ENCODE assay signal across 8 cellular contexts in the genomic region with DNA sequence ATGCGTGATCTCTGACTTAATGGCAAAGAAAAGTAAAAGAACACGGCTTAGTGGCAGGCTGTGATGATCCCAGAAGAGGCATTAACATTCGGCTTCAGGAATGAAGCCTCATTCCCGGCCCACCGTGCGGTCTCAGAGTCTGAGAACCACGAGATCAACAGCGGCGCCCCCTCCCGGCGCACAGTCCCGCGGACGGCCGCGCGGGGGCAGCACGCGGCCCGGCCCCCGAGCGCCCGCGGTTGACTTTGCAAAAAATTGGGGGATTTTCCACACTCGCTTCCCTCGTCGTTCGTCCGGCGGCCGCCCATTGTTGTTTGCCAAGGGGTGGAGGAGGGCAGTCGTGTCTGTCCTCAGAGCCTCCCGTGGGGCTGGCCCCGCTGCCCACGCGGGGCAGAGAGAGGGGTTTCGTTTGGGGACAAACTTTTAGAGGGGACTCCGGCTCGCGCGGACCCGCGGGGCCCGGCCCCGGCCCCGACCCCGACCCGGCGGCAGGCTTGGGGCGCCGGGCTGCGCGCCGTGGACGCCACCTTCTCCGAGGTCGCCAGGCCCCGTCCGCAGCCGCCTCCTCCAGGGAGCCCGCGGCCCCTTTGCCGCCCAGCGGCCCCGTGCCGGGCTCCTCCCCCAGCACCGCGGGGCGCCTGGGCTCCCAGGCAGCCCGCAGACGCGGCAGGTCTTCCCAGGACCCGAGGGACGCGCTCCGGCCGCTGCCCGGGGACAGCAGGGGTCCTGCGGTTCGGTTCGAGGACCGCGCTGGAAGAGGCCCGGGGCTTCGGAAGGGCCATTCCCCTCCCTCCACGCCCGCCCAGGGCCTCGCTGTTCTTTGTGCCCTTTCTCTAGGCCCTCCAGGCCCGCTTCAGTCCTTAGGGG. TPM values are rescaled to one million over a fixed set of nuclear protein-coding genes. Genes with fewer than 3 reads are reported as not detected.
A peak's percentile ranks its signal among the peaks of the same experiment; 100 is the strongest.
DNase-seq lines count a peak whose midpoint lies in the region; ATAC-seq lines count a peak whose summit lies in the region.

No MANE protein-coding gene starts in this region.

- peak; percentile 69 to 74 (median 69) for DNase-seq in CD4-positive, CD25-positive, alpha-beta regulatory T cell
- DNase-seq in GM19240 (ENCODE audit: insufficient read length, low spot score) (peak; percentile 83), NCI-H82 treated with DMSO at 0.1 percent for 48 hours (lab: John Stamatoyannopoulos, UW; ENCODE audit: unreplicated experiment) (peak; percentile 61), midbrain (lab: John Stamatoyannopoulos, UW) (peak; percentile 85)
- DNase-seq in activated CD8-positive, alpha-beta memory T cell treated with anti-CD3 and anti-CD28 coated beads for 4 hours (ENCODE audit: low read depth in 2 of 2) = peak; percentile 54 to 62
- peak; percentile 61 to 70 for DNase-seq in stimulated activated CD8-positive, alpha-beta memory T cell treated with anti-CD3 and anti-CD28 coated beads, Interleukin-15, amount 100 ng/mL, for 48 hours (ENCODE audit: low read depth in 2 of 2)

- H3K9ac ChIP-seq in endocrine pancreas (ENCODE audit: control insufficient read depth, insufficient read depth, low read length) = peak overlapping the region; percentile 65

- H3K9me3 ChIP-seq in CD4-positive, CD25-positive, alpha-beta regulatory T cell (ENCODE audit: control insufficient read depth in 2 of 2, low read length in 2 of 2) = no peaks in the 10 kb centered on the region
- no peaks in the 10 kb centered on the region for H3K9me3 ChIP-seq in endocrine pancreas (ENCODE audit: control insufficient read depth, low read length)

- no peaks in the 10 kb centered on the region for H3K36me3 ChIP-seq in CD4-positive, CD25-positive, alpha-beta regulatory T cell (ENCODE audit: control insufficient read depth, insufficient read depth, low read length)
- H3K36me3 ChIP-seq in endocrine pancreas (ENCODE audit: control insufficient read depth, insufficient read depth, low read length) = no peaks in the 10 kb centered on the region

- no peaks in the 10 kb centered on the region for H3K9me3 Mint-ChIP-seq in CD4-positive, CD25-positive, alpha-beta regulatory T cell

- peak overlapping the region in 1 of 3 donors; percentile 84 for H3K27ac Mint-ChIP-seq in CD4-positive, CD25-positive, alpha-beta regulatory T cell

- H3K27ac ChIP-seq in CD4-positive, CD25-positive, alpha-beta regulatory T cell (ENCODE audit: insufficient read depth, low read length, poor library complexity, severe bottlenecking) = no peak overlapping the region

- peaks cover 18% of the 10 kb centered on the region for H3K27me3 Mint-ChIP-seq in CD4-positive, CD25-positive, alpha-beta regulatory T cell

- H3K4me1 ChIP-seq in CD4-positive, CD25-positive, alpha-beta regulatory T cell (ENCODE audit: control insufficient read depth, insufficient read depth, low read length, poor library complexity, severe bottlenecking) = peaks cover 22% of the 10 kb centered on the region
- H3K4me1 ChIP-seq in endocrine pancreas (ENCODE audit: control insufficient read depth, insufficient read depth, low read length) = no peaks in the 10 kb centered on the region

- peak; percentile 59 to 62 for ATAC-seq in CD4-positive, CD25-positive, alpha-beta regulatory T cell (ENCODE audit: low read depth in 2 of 2)
- peak; percentile 49 for ATAC-seq in HG03442 (IDR thresholded peaks at IDR 0.05; ENCODE audit: unreplicated experiment)

- peaks cover 0 to 23% (median 10%) of the 10 kb centered on the region in 4 donors for H3K4me1 Mint-ChIP-seq in CD4-positive, CD25-positive, alpha-beta regulatory T cell

- no peak overlapping the region for H3K4me3 ChIP-seq in CD4-positive, CD25-positive, alpha-beta regulatory T cell (ENCODE audit: low read depth, low read length)
- no peak overlapping the region for H3K4me3 ChIP-seq in endocrine pancreas (ENCODE audit: control insufficient read depth, insufficient read depth, low read length)

- no peaks in the 10 kb centered on the region for H3K27me3 ChIP-seq in CD4-positive, CD25-positive, alpha-beta regulatory T cell (ENCODE audit: control insufficient read depth, insufficient read depth, low read length)
- H3K27me3 ChIP-seq in endocrine pancreas (ENCODE audit: control insufficient read depth, insufficient read depth, low read length) = no peaks in the 10 kb centered on the region

- H3K36me3 Mint-ChIP-seq in CD4-positive, CD25-positive, alpha-beta regulatory T cell = no peaks in the 10 kb centered on the region

- H3K4me3 Mint-ChIP-seq in CD4-positive, CD25-positive, alpha-beta regulatory T cell = peak overlapping the region; percentile 78 to 92 (median 86)

RNA-seq across cellular contexts. Expression of a gene that starts 3.3 kb away (rescaled TPM):
- 7.6 TPM for total RNA-seq in CD4-positive, CD25-positive, alpha-beta regulatory T cell
- polyA plus RNA-seq in CD4-positive, CD25-positive, alpha-beta regulatory T cell = 1 to 10 TPM; 1.1 to 1.8 (median 1.3) TPM
